7 cellular contexts compared by ENCODE assay signal in the genomic region with DNA sequence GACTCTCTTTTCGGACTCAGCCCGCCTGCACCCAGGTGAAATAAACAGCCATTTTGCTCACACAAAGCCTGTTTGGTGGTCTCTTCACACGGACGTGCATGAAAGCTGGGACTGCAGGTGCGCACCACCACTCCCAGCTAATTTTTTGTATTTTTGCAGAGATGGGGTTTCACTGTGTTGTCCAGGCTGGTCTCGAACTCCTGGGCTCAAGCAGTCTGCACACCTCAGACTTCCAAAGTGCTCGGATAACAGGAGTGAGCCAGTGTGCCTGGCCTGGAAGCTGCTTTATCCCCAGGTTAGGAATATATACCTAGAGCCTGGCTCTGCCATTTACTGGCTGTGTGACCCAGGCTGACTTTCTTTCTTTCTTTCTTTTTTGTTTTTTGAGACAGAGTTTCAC. TPM values are rescaled to one million over a fixed set of nuclear protein-coding genes. Genes with fewer than 3 reads are reported as not detected.
A peak's percentile ranks its signal among the peaks of the same experiment; 100 is the strongest.
DNase-seq lines count a peak whose midpoint lies in the region; ATAC-seq and TF ChIP-seq lines count a peak whose summit lies in the region.
"Not testable (repeated sequence)": the region's sequence is repeated elsewhere in the genome, so short reads cannot be mapped to it uniquely, and the experiment has no call there.

No MANE protein-coding gene starts in this region.

- not testable (repeated sequence) for H3K9me2 ChIP-seq in hepatocyte (replicated peaks; ENCODE audit: insufficient read depth)

- peak overlapping the region; percentile 97 for H3K27ac Mint-ChIP-seq in WTC11
- H3K27ac Mint-ChIP-seq in activated T-helper 2 cell treated with anti-CD3 and anti-CD28 coated beads, Interferon-gamma antibody, Interleukin-2, Interleukin-4, amounts not matched to agents 10 μg/mL and 5 μg/mL and 100 μg/mL, durations not matched to agents 14 hours and 24 hours and 36 hours, result peak overlapping the region; percentile 45
- H3K27ac Mint-ChIP-seq in natural killer cell treated with Interleukin-12 subunit alpha and Interleukin-12 subunit beta and Interleukin-15 and Interleukin-18, amount 100 ng/mL, for 72 hours, result peak overlapping the region; percentile 60 to 99
- H3K27ac Mint-ChIP-seq in stimulated activated effector memory CD8-positive, alpha-beta T cell treated with anti-CD3 and anti-CD28 coated beads, Interleukin-12 subunit alpha, Interleukin-12 subunit beta, amount 100 ng/mL, for 72 hours, result peak overlapping the region; percentile 49

- peak overlapping the region; percentile 8 to 100 (median 76) for H3K27ac ChIP-seq in Peyer's patch
- peak overlapping the region; percentile 98 for H3K27ac ChIP-seq in epithelial cell of prostate
- peak overlapping the region; percentile 87 for H3K27ac ChIP-seq in hepatocyte

- not testable (repeated sequence) for H3K4me3 Mint-ChIP-seq in WTC11; activated T-helper 2 cell treated with anti-CD3 and anti-CD28 coated beads, Interferon-gamma antibody, Interleukin-2, Interleukin-4, amounts not matched to agents 10 μg/mL and 5 μg/mL and 100 μg/mL, durations not matched to agents 14 hours and 24 hours and 36 hours (ENCODE audit: low read depth); natural killer cell treated with Interleukin-12 subunit alpha and Interleukin-12 subunit beta and Interleukin-15 and Interleukin-18, amount 100 ng/mL, for 72 hours; stimulated activated effector memory CD8-positive, alpha-beta T cell treated with anti-CD3 and anti-CD28 coated beads, Interleukin-12 subunit alpha, Interleukin-12 subunit beta, amount 100 ng/mL, for 72 hours

- peaks cover 0 to 24% (median 0%) of the 10 kb centered on the region in 3 donors for H3K36me3 ChIP-seq in Peyer's patch
- not testable (repeated sequence) for H3K36me3 ChIP-seq in hepatocyte (replicated peaks; ENCODE audit: insufficient read depth, low read depth)

- TF ChIP-seq CTCF in Peyer's patch (IDR thresholded peaks at IDR 0.05); WTC11 (IDR thresholded peaks at IDR 0.05); hepatocyte (IDR thresholded peaks at IDR 0.05; ENCODE audit: poor library complexity): not testable (repeated sequence)

- WGBS in hepatocyte (ENCODE audit: low lambda C conversion rate, missing lambda C conversion rate), result 95% methylated on average over 7 of the region's 7 CpGs

- H3K27me3 ChIP-seq in Peyer's patch, hepatocyte: not testable (repeated sequence)

- H2AFZ ChIP-seq in hepatocyte, result not testable (repeated sequence)

- CTCF ChIA-PET in WTC11 (lab: Charles Lee), result interaction anchor here (1.3 kb wide), 1 partner anchor 11 kb away, joined by 4 read pairs; no protein-coding TSS in a partner anchor

- TF ChIP-seq POLR2A in Peyer's patch (IDR thresholded peaks at IDR 0.05), result not testable (repeated sequence)

- not testable (repeated sequence) for H4K20me1 ChIP-seq in hepatocyte (ENCODE audit: insufficient read depth, poor library complexity, severe bottlenecking)

- POLR2A ChIA-PET in WTC11 (lab: Charles Lee), result interaction anchor here (1.9 kb wide), 1 partner anchor 105 kb away, joined by 4 read pairs; a partner anchor contains a TSS

- H3K4me1 Mint-ChIP-seq in WTC11, result peaks cover 38% of the 10 kb centered on the region
- peaks cover 29% of the 10 kb centered on the region for H3K4me1 Mint-ChIP-seq in activated T-helper 2 cell treated with anti-CD3 and anti-CD28 coated beads, Interferon-gamma antibody, Interleukin-2, Interleukin-4, amounts not matched to agents 10 μg/mL and 5 μg/mL and 100 μg/mL, durations not matched to agents 14 hours and 24 hours and 36 hours (ENCODE audit: low read depth)
- H3K4me1 Mint-ChIP-seq in natural killer cell treated with Interleukin-12 subunit alpha and Interleukin-12 subunit beta and Interleukin-15 and Interleukin-18, amount 100 ng/mL, for 72 hours (ENCODE audit: low read depth in 2 of 2), result peaks cover 40 to 41% of the 10 kb centered on the region in 2 donors
- H3K4me1 Mint-ChIP-seq in stimulated activated effector memory CD8-positive, alpha-beta T cell treated with anti-CD3 and anti-CD28 coated beads, Interleukin-12 subunit alpha, Interleukin-12 subunit beta, amount 100 ng/mL, for 72 hours, result peaks cover 43% of the 10 kb centered on the region

- DNase-seq in Peyer's patch; WTC11 (ENCODE audit: low spot score); activated T-helper 2 cell treated with anti-CD3 and anti-CD28 coated beads, Interferon-gamma antibody, Interleukin-2, Interleukin-4, amounts not matched to agents 10 μg/mL and 5 μg/mL and 100 μg/mL, durations not matched to agents 14 hours and 24 hours and 36 hours (ENCODE audit: low spot score); epithelial cell of prostate (ENCODE audit: low read depth, low spot score); hepatocyte (ENCODE audit: low spot score); natural killer cell treated with Interleukin-12 subunit alpha and Interleukin-12 subunit beta and Interleukin-15 and Interleukin-18, amount 100 ng/mL, for 72 hours (ENCODE audit: low spot score); stimulated activated effector memory CD8-positive, alpha-beta T cell treated with anti-CD3 and anti-CD28 coated beads, Interleukin-12 subunit alpha, Interleukin-12 subunit beta, amount 100 ng/mL, for 72 hours (ENCODE audit: low spot score in 2 of 2): not testable (repeated sequence)

- not testable (repeated sequence) for H3K4me2 ChIP-seq in hepatocyte

- not testable (repeated sequence) for H3K79me2 ChIP-seq in hepatocyte

- H3K36me3 Mint-ChIP-seq in WTC11, result peaks cover 14% of the 10 kb centered on the region
- peaks cover 28% of the 10 kb centered on the region for H3K36me3 Mint-ChIP-seq in activated T-helper 2 cell treated with anti-CD3 and anti-CD28 coated beads, Interferon-gamma antibody, Interleukin-2, Interleukin-4, amounts not matched to agents 10 μg/mL and 5 μg/mL and 100 μg/mL, durations not matched to agents 14 hours and 24 hours and 36 hours (ENCODE audit: low read depth)
- H3K36me3 Mint-ChIP-seq in natural killer cell treated with Interleukin-12 subunit alpha and Interleukin-12 subunit beta and Interleukin-15 and Interleukin-18, amount 100 ng/mL, for 72 hours, result peaks cover 10% of the 10 kb centered on the region
- H3K36me3 Mint-ChIP-seq in stimulated activated effector memory CD8-positive, alpha-beta T cell treated with anti-CD3 and anti-CD28 coated beads, Interleukin-12 subunit alpha, Interleukin-12 subunit beta, amount 100 ng/mL, for 72 hours, result peaks cover 35% of the 10 kb centered on the region

- not testable (repeated sequence) for ATAC-seq in WTC11; natural killer cell treated with Interleukin-12 subunit alpha and Interleukin-12 subunit beta and Interleukin-15 and Interleukin-18, amount 100 ng/mL, for 72 hours; stimulated activated effector memory CD8-positive, alpha-beta T cell treated with anti-CD3 and anti-CD28 coated beads, Interleukin-12 subunit alpha, Interleukin-12 subunit beta, amount 100 ng/mL, for 72 hours

- intact Hi-C loops in activated T-helper 2 cell treated with anti-CD3 and anti-CD28 coated beads, Interferon-gamma antibody, Interleukin-2, Interleukin-4, amounts not matched to agents 10 μg/mL and 5 μg/mL and 100 μg/mL, durations not matched to agents 14 hours and 24 hours and 36 hours (cut with micrococcal nuclease), result not testable (repeated sequence)

- H3K9me3 Mint-ChIP-seq in WTC11; activated T-helper 2 cell treated with anti-CD3 and anti-CD28 coated beads, Interferon-gamma antibody, Interleukin-2, Interleukin-4, amounts not matched to agents 10 μg/mL and 5 μg/mL and 100 μg/mL, durations not matched to agents 14 hours and 24 hours and 36 hours; natural killer cell treated with Interleukin-12 subunit alpha and Interleukin-12 subunit beta and Interleukin-15 and Interleukin-18, amount 100 ng/mL, for 72 hours; stimulated activated effector memory CD8-positive, alpha-beta T cell treated with anti-CD3 and anti-CD28 coated beads, Interleukin-12 subunit alpha, Interleukin-12 subunit beta, amount 100 ng/mL, for 72 hours: not testable (repeated sequence)

- not testable (repeated sequence) for H3K9me3 ChIP-seq in Peyer's patch; hepatocyte (ENCODE audit: low read depth)

- H3K27me3 Mint-ChIP-seq in WTC11 (ENCODE audit: low read depth); activated T-helper 2 cell treated with anti-CD3 and anti-CD28 coated beads, Interferon-gamma antibody, Interleukin-2, Interleukin-4, amounts not matched to agents 10 μg/mL and 5 μg/mL and 100 μg/mL, durations not matched to agents 14 hours and 24 hours and 36 hours (ENCODE audit: low read depth); natural killer cell treated with Interleukin-12 subunit alpha and Interleukin-12 subunit beta and Interleukin-15 and Interleukin-18, amount 100 ng/mL, for 72 hours: not testable (repeated sequence)

- peaks cover 6 to 48% (median 14%) of the 10 kb centered on the region in 4 donors for H3K4me1 ChIP-seq in Peyer's patch
- peaks cover 20% of the 10 kb centered on the region for H3K4me1 ChIP-seq in hepatocyte (ENCODE audit: insufficient read depth)

- H3K4me3 ChIP-seq in Peyer's patch, hepatocyte: not testable (repeated sequence)

TF ChIP-seq in WTC11, 78 proteins besides CTCF, POLR2A, EP300 and RAD21:
- TF ChIP-seq ZNF121 (CRISPR knock-in tag; IDR thresholded peaks at IDR 0.05), result peak; percentile 53; the same call in 1 of the 2 replicates

RNA-seq across cellular contexts. Expression of a gene that starts 7.9 kb away (rescaled TPM):
- total RNA-seq in Peyer's patch, result 100 to 1,000 TPM; 210 to 873 (median 358) TPM
- total RNA-seq in WTC11 (2021), result 29.3 to 32.1 TPM (median 31.3 TPM) in 3 replicates
- 386 and 390 TPM in 2 replicates for total RNA-seq in activated T-helper 2 cell treated with anti-CD3 and anti-CD28 coated beads, Interferon-gamma antibody, Interleukin-2, Interleukin-4, amounts not matched to agents 10 μg/mL and 5 μg/mL and 100 μg/mL, durations not matched to agents 14 hours and 24 hours and 36 hours
- total RNA-seq in hepatocyte, result 238 and 252 TPM in 2 replicates
- polyA plus RNA-seq in hepatocyte, result 345 and 359 TPM in 2 replicates
- 1,000 to 10,000 TPM; 1,092 to 1,804 TPM for total RNA-seq in natural killer cell treated with Interleukin-12 subunit alpha and Interleukin-12 subunit beta and Interleukin-15 and Interleukin-18, amount 100 ng/mL, for 72 hours

Comparison
In these comparisons a context has a peak if more than half of its experiments do, and no peak if none do; other contexts are left out.
1. H3K27ac Mint-ChIP-seq: peak in every context shown above with its lines; median percentile 97 in WTC11; 80 in natural killer cell treated with Interleukin-12 subunit alpha and Interleukin-12 subunit beta and Interleukin-15 and Interleukin-18, amount 100 ng/mL, for 72 hours; 49 in stimulated activated effector memory CD8-positive, alpha-beta T cell treated with anti-CD3 and anti-CD28 coated beads, Interleukin-12 subunit alpha, Interleukin-12 subunit beta, amount 100 ng/mL, for 72 hours; 45 in activated T-helper 2 cell treated with anti-CD3 and anti-CD28 coated beads, Interferon-gamma antibody, Interleukin-2, Interleukin-4, amounts not matched to agents 10 μg/mL and 5 μg/mL and 100 μg/mL, durations not matched to agents 14 hours and 24 hours and 36 hours.